20 cellular contexts compared by ENCODE assay signal in the genomic region with DNA sequence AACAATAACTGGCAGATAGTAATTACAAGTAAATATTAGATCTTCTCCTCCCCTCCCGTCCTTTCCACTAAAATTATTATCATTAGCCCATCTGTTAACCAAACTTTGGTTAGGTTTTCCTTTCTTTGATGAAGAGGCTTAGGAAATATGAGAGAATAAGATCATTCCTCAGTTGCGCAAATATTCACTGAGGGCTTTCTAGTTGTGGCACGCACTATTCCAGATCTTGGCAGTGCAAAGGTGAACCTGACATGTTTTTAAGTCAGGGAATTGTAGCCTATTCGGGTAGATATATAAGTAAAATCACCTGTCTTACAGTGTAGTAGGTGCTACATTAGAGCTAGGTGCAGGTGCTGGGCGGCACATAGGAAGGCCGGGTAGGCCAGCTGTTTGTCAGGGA. TPM values are rescaled to one million over a fixed set of nuclear protein-coding genes. Genes with fewer than 3 reads are reported as not detected.
DNase-seq lines count a peak whose midpoint lies in the region; ATAC-seq, FAIRE-seq and TF ChIP-seq lines count a peak whose summit lies in the region.
"Had no signal": no experiment of that assay in that cellular context is flagged by ENCODE, and none has a peak within 500 bp of the region (broad histone marks: within the 10 kb centered on the region; RNA-seq: fewer than 3 reads in every experiment).

No MANE protein-coding gene starts in this region.

- H4K91ac ChIP-seq in H9 (ENCODE audit: insufficient read length, low read depth, low read length), result no peak overlapping the region

- no CpG with 5 or more reads among the region's 6 CpGs for WGBS in H9 (ENCODE audit: extremely low coverage, insufficient read length, low lambda C conversion rate)
- 84 to 86% methylated on average over 6 of the region's 6 CpGs for WGBS in upper lobe of left lung, 2 donors
- WGBS in lower leg skin, 2 donors, result 71 to 81% methylated on average over 6 of the region's 6 CpGs

- no peak for TF ChIP-seq POLR2A in upper lobe of left lung (IDR thresholded peaks at IDR 0.05)
- no peak for TF ChIP-seq POLR2A in lower leg skin (IDR thresholded peaks at IDR 0.05)

- no peak overlapping the region for H3T11ph ChIP-seq in H9 (ENCODE audit: low read length)

- peak overlapping the region in 2 of 3 experiments; percentile 46 to 57; a peak in 4 of 7 replicates for H3K27ac Mint-ChIP-seq in H9
- peak overlapping the region; percentile 69 for H3K27ac Mint-ChIP-seq in osteocyte (ENCODE audit: unreplicated experiment)
- H3K27ac Mint-ChIP-seq: CD4-positive, alpha-beta memory T cell had no signal

- no peaks in the 10 kb centered on the region for H3K36me3 Mint-ChIP-seq in H9 (ENCODE audit: insufficient read depth in 1 of 3, low read depth in 3 of 3)
- H3K36me3 Mint-ChIP-seq in osteocyte (ENCODE audit: unreplicated experiment), result peaks cover 24% of the 10 kb centered on the region
- H3K36me3 Mint-ChIP-seq: CD4-positive, alpha-beta memory T cell had no signal

- intact Hi-C loops in lower leg skin (cut with DNase I; ENCODE audit: low total_unique reads), result loop anchor here (2.0 kb wide), 1 partner anchor 61 kb away; no protein-coding TSS in a partner anchor

- no peaks in the 10 kb centered on the region for H3K4me1 ChIP-seq in H9 (ENCODE audit: insufficient read depth, low read length)
- H3K4me1 ChIP-seq in upper lobe of left lung, result peaks cover 0 to 13% (median 2%) of the 10 kb centered on the region in 4 donors
- H3K4me1 ChIP-seq: BLaER1, Peyer's patch had no signal

- no peak overlapping the region for H3K9ac ChIP-seq in H9 (ENCODE audit: extremely low read depth, insufficient read length, low read length)
- H3K9ac ChIP-seq: BLaER1, GM23248 had no signal

- H3K56ac ChIP-seq in H9 (ENCODE audit: insufficient read length, low read depth, low read length), result no peak overlapping the region

- H3K36me3 ChIP-seq in upper lobe of left lung, result peaks cover 0 to 7% (median 0%) of the 10 kb centered on the region in 4 donors
- H3K36me3 ChIP-seq: BLaER1, Peyer's patch had no signal

- H3K79me1 ChIP-seq in H9 (ENCODE audit: insufficient read depth, low read depth, low read length, poor library complexity, severe bottlenecking), result peaks cover 2% of the 10 kb centered on the region

- H2BK15ac ChIP-seq in H9 (ENCODE audit: low read depth, low read length), result no peak overlapping the region

- ATAC-seq in GM21786 (IDR thresholded peaks at IDR 0.05; ENCODE audit: unreplicated experiment), result no peak
- no peak for ATAC-seq in upper lobe of left lung (ENCODE audit: low FRiP score in 2 of 2)
- ATAC-seq: A549, HCT116, Right ventricle myocardium inferior had no signal

- H3K4me3 ChIP-seq in epithelial cell of esophagus (ENCODE audit: low read length) (no peak overlapping the region), upper lobe of left lung (no peak overlapping the region), lower leg skin (ENCODE audit: low read depth, poor library complexity, severe bottlenecking) (no peak overlapping the region)
- H3K4me3 ChIP-seq: A549, BLaER1, GM23248, Peyer's patch had no signal

- H2BK12ac ChIP-seq in H9 (ENCODE audit: insufficient read length, low read depth, low read length), result no peak overlapping the region

- H3K27me3 ChIP-seq in H9 (ENCODE audit: insufficient read depth, low read length) (no peaks in the 10 kb centered on the region), upper lobe of left lung (no peaks in the 10 kb centered on the region)
- H3K27me3 ChIP-seq: BLaER1, Peyer's patch had no signal

- no peak overlapping the region for H3K27ac ChIP-seq in H9 (ENCODE audit: insufficient read length, low read depth, low read length)
- peak overlapping the region in 1 of 4 donors; percentile 18 for H3K27ac ChIP-seq in upper lobe of left lung
- H3K27ac ChIP-seq: BLaER1, GM23248, Peyer's patch had no signal

- no peak overlapping the region for H3K4ac ChIP-seq in H9 (ENCODE audit: low read depth, low read length)

- no peak overlapping the region for H4K5ac ChIP-seq in H9 (ENCODE audit: insufficient read length, low read depth, low read length)

- no peak overlapping the region for H2AK5ac ChIP-seq in H9 (ENCODE audit: insufficient read length, low read length)

- H3K23me2 ChIP-seq in H9 (ENCODE audit: insufficient read length, low read depth, low read length, poor library complexity, severe bottlenecking), result no peaks in the 10 kb centered on the region

- H3K4me2 ChIP-seq in H9 (ENCODE audit: insufficient read depth, insufficient read length, low read length), result no peak overlapping the region
- H3K4me2 ChIP-seq: BLaER1 had no signal

- no peak for FAIRE-seq in frontal cortex (lab: Jason Lieb, UNC)
- FAIRE-seq: A549 had no signal

- no peak overlapping the region for H2BK5ac ChIP-seq in H9 (ENCODE audit: insufficient read length, low read length)

- no peak for TF ChIP-seq EP300 in upper lobe of left lung (IDR thresholded peaks at IDR 0.05)

- no peak for TF ChIP-seq CTCF in H9 (conservative IDR thresholded peaks at IDR 0.05)
- no peak for TF ChIP-seq CTCF in epithelial cell of esophagus (IDR thresholded peaks at IDR 0.05; ENCODE audit: insufficient read depth, low read depth, low read length, missing control alignments)
- no peak for TF ChIP-seq CTCF in osteocyte (IDR thresholded peaks at IDR 0.05)
- TF ChIP-seq CTCF in upper lobe of left lung (IDR thresholded peaks at IDR 0.05), result no peak
- no peak for TF ChIP-seq CTCF in lower leg skin (IDR thresholded peaks at IDR 0.05)

- H3K9me3 Mint-ChIP-seq in H9 (no peaks in the 10 kb centered on the region), osteocyte (ENCODE audit: unreplicated experiment) (no peaks in the 10 kb centered on the region)
- H3K9me3 Mint-ChIP-seq: CD4-positive, alpha-beta memory T cell had no signal

- no peak overlapping the region for H2BK20ac ChIP-seq in H9 (ENCODE audit: low read depth, low read length, poor library complexity, severe bottlenecking)

- H3K14ac ChIP-seq in H9 (ENCODE audit: insufficient read depth, low read length), result 0 out of 2 replicates have a peak overlapping the region, but pooled peaks have one; percentile 14

- no peak overlapping the region for H3K18ac ChIP-seq in H9 (ENCODE audit: insufficient read length, low read depth, low read length)

- H3K23ac ChIP-seq in H9 (ENCODE audit: insufficient read length, low read depth, low read length), result no peak overlapping the region

- H4K20me1 ChIP-seq in H9 (ENCODE audit: control insufficient read depth, insufficient read depth, insufficient read length), result no peaks in the 10 kb centered on the region
- H4K20me1 ChIP-seq: BLaER1 had no signal

- H3K27me3 Mint-ChIP-seq in H9 (ENCODE audit: low read depth), result no peaks in the 10 kb centered on the region
- no peaks in the 10 kb centered on the region for H3K27me3 Mint-ChIP-seq in osteocyte (ENCODE audit: unreplicated experiment)

- no peaks in the 10 kb centered on the region for H3K9me3 ChIP-seq in H9 (ENCODE audit: control insufficient read depth, low read depth, low read length)
- no peaks in the 10 kb centered on the region for H3K9me3 ChIP-seq in upper lobe of left lung
- H3K9me3 ChIP-seq: A549, BLaER1, Peyer's patch had no signal

- peaks cover 8% of the 10 kb centered on the region in 2 experiments for H3K4me1 Mint-ChIP-seq in H9
- peaks cover 63% of the 10 kb centered on the region for H3K4me1 Mint-ChIP-seq in osteocyte (ENCODE audit: unreplicated experiment)
- H3K4me1 Mint-ChIP-seq: CD4-positive, alpha-beta memory T cell had no signal

- H4K8ac ChIP-seq in H9 (replicated peaks; ENCODE audit: insufficient read length, low read depth, low read length), result no peak overlapping the region

- DNase-seq in H9 (no peak), NCI-H69 (lab: John Stamatoyannopoulos, UW) (peak; percentile 71), epithelial cell of esophagus (ENCODE audit: low read depth) (peak; percentile 41), osteocyte (ENCODE audit: extremely low spot score, unreplicated experiment) (no peak), upper lobe of left lung (no peak), lower leg skin (ENCODE audit: low spot score in 2 of 2) (no peak), frontal cortex (ENCODE audit: low spot score in 2 of 2) (no peak)
- DNase-seq: CD4-positive, alpha-beta memory T cell; DMS153; GF-D8; GM23248; KBM-7; NCI-H1930; NCI-H446 treated with DMSO at 0.1 percent for 48 hours; Peyer's patch had no signal

- H3K4me3 Mint-ChIP-seq in H9 (no peak overlapping the region), osteocyte (ENCODE audit: unreplicated experiment) (no peak overlapping the region)

- no peak overlapping the region for H2BK120ac ChIP-seq in H9 (ENCODE audit: low read depth, low read length, poor library complexity, severe bottlenecking)

- no peak overlapping the region for H2AFZ ChIP-seq in H9 (ENCODE audit: low read length)
- H2AFZ ChIP-seq: GM23248 had no signal

- no peaks in the 10 kb centered on the region for H3K79me2 ChIP-seq in H9 (ENCODE audit: insufficient read depth, low read length)

RNA-seq across cellular contexts. Expression of a gene that starts 31.1 kb away (rescaled TPM):
- total RNA-seq in H9 (2021) (9.6 and 10.2 TPM in 2 replicates), osteocyte (55.2 and 75.7 TPM in 2 replicates), upper lobe of left lung (10 to 100 TPM; 14.6 to 55.5 (median 31.9) TPM), lower leg skin (10 to 100 TPM; 17.2 to 35.2 (median 25.1) TPM), frontal cortex (17.1 TPM)

Comparison
In these comparisons a context has a peak if more than half of its experiments do, and no peak if none do; other contexts are left out.
1. DNase-seq: peak in NCI-H69 (single experiment) and epithelial cell of esophagus (single experiment); none in H9 (single experiment), osteocyte (single experiment), upper lobe of left lung (0 of 2), lower leg skin (0 of 2) and frontal cortex (0 of 2).